ENCODE assay signal across 22 cellular contexts in the genomic region with DNA sequence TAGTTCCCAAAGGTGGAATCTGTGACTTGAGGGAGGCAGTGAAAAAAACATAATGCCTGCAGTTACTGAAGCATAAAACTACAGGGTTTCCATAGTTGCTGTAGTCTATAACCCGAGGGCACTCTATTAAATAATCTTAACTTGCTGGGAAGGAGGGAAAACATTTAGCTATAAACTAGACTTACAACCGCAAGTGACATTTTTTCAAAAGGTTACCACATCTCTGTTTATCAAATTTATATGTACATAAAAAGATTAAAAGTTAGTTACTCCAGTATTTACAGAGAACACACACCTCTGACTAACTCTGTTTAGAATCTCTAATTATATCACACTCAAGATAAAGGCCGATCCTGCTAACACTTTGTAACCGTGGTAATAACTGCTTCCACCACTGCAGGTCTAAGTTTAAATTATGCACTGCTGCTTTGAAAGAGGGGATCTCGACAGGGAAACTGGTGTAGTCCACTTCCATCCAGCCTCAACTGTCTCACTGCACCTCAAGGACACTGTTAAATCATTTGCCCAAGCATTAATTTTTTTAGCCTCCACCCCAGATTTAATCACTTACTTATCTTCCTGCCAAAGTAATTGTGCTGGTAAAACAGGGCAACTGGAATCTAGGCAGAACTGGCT. TPM values are rescaled to one million over a fixed set of nuclear protein-coding genes. Genes with fewer than 3 reads are reported as not detected.
DNase-seq lines count a peak whose midpoint lies in the region; ATAC-seq and FAIRE-seq lines count a peak whose summit lies in the region.
"Had no signal": no experiment of that assay in that cellular context is flagged by ENCODE, and none has a peak within 500 bp of the region (broad histone marks: within the 10 kb centered on the region; RNA-seq: fewer than 3 reads in every experiment).

No MANE protein-coding gene starts in this region.

- H3K4me1 ChIP-seq in SJCRH30: no peaks in the 10 kb centered on the region
- H3K4me1 ChIP-seq: lower lobe of right lung, right atrium auricular region had no signal

- no peaks in the 10 kb centered on the region for H3K36me3 ChIP-seq in SJCRH30
- H3K36me3 ChIP-seq: lower lobe of right lung, right atrium auricular region had no signal

- H3K27me3 ChIP-seq in SJCRH30: no peaks in the 10 kb centered on the region
- H3K27me3 ChIP-seq: right atrium auricular region had no signal

- H3K27ac ChIP-seq in SJCRH30: no peak overlapping the region
- H3K27ac ChIP-seq: C4-2B, lower lobe of right lung, right atrium auricular region had no signal

- FAIRE-seq in RCC 7860 (lab: Jason Lieb, UNC): peak; percentile 70
- FAIRE-seq: A204.1 had no signal

- DNase-seq in NCI-H1092 treated with DMSO at 0.1 percent for 48 hours (lab: John Stamatoyannopoulos, UW) (peak; percentile 13), NCI-H1092 (lab: John Stamatoyannopoulos, UW) (no peak), RCC 7860 (ENCODE audit: low spot score) (peak; percentile 8), kidney tubule cell (ENCODE audit: low spot score) (peak; percentile 34), renal cortical epithelial cell (ENCODE audit: low read depth) (peak; percentile 94), NCI-H524 treated with DMSO at 0.1 percent for 48 hours (lab: John Stamatoyannopoulos, UW) (no peak), SJCRH30 (no peak)
- DNase-seq: activated CD4-positive, alpha-beta T cell treated with anti-CD3 and anti-CD28 coated beads, Interleukin-2, amount 50 U/mL, for 4 hours; activated T-cell treated with anti-CD3 and anti-CD28 coated beads, Interleukin-2, amount 50 U/mL, for 24 hours; dermis blood vessel endothelial cell; DMS79 treated with DMSO at 0.1 percent for 48 hours; lower lobe of right lung; natural killer cell; NCI-H187 treated with DMSO at 0.1 percent for 48 hours; NCI-H526 had no signal

- no peaks in the 10 kb centered on the region for H3K9me3 ChIP-seq in SJCRH30 (replicated peaks)
- H3K9me3 ChIP-seq: lower lobe of right lung, right atrium auricular region had no signal

- H3K4me3 ChIP-seq in SJCRH30: no peak overlapping the region
- H3K4me3 ChIP-seq: lower lobe of right lung, right atrium auricular region had no signal

- ATAC-seq in HG03571 (IDR thresholded peaks at IDR 0.05; ENCODE audit: unreplicated experiment): no peak
- ATAC-seq: esophagus mucosa, natural killer cell had no signal

RNA-seq across cellular contexts. Expression of a gene that starts 14.6 kb away (rescaled TPM):
- total RNA-seq in renal cortical epithelial cell: 116 and 345 TPM in 2 replicates
- not detected in 2 replicates for total RNA-seq in SJCRH30 (2014; rRNA removed; shearing (Covaris generic))
- total RNA-seq: esophagus mucosa, natural killer cell, RPMI7951, ureter had no signal

Comparison
In these comparisons a context has a peak if more than half of its experiments do, and no peak if none do; other contexts are left out.
1. DNase-seq: peak in NCI-H1092 treated with DMSO at 0.1 percent for 48 hours (single experiment), RCC 7860 (single experiment), kidney tubule cell (single experiment) and renal cortical epithelial cell (single experiment); none in NCI-H1092 (single experiment), NCI-H524 treated with DMSO at 0.1 percent for 48 hours (single experiment) and SJCRH30 (0 of 2).
2. RNA of a gene that starts 14.6 kb away (total RNA-seq): 116 to 345 TPM in renal cortical epithelial cell; not detected in SJCRH30; every median in the first group is over 100 times any median in the second.